ENCODE assay signal across 22 cellular contexts in genomic region chr15:88299502-88299901, GRCh38. TPM values are rescaled to one million over a fixed set of nuclear protein-coding genes. Genes with fewer than 3 reads are reported as not detected.
"Had no signal": no experiment of that assay in that cellular context is flagged by ENCODE, and none has a peak within 500 bp of the region (broad histone marks: within the 10 kb centered on the region; RNA-seq: fewer than 3 reads in every experiment).

No MANE protein-coding gene starts in this region.

- H3K27me3 ChIP-seq: transverse colon had no signal

- H3K4me3 Mint-ChIP-seq: activated CD4-positive, alpha-beta memory T cell treated with anti-CD3 and anti-CD28 coated beads for 36 hours; activated CD4-positive, alpha-beta T cell treated with anti-CD3 and anti-CD28 coated beads for 36 hours; activated naive CD8-positive, alpha-beta T cell; activated T-helper 1 cell treated with anti-CD3 and anti-CD28 coated beads, Interleukin-12 subunit alpha, Interleukin-12 subunit beta, Interleukin-2, Interleukin-4 antibody, amounts not matched to agents 30 ng/mL and 10 ng/mL and 1 ng/mL, durations not matched to agents 14 hours and 24 hours and 36 hours; immature natural killer cell; memory B cell; naive B cell; neural crest cell; stimulated activated naive CD8-positive, alpha-beta T cell treated with anti-CD3 and anti-CD28 coated beads, Interleukin-15, Interleukin-2, amounts not matched to agents 100 ng/mL and 50 ng/mL, for 24 hours had no signal

- H3K27me3 Mint-ChIP-seq: activated naive CD8-positive, alpha-beta T cell; memory B cell had no signal

- H3K4me1 ChIP-seq: prostate gland, transverse colon had no signal

- ATAC-seq: activated CD4-positive, alpha-beta T cell treated with anti-CD3 and anti-CD28 coated beads for 36 hours; mucosa of descending colon; right cardiac atrium had no signal

- H3K27ac Mint-ChIP-seq: activated CD4-positive, alpha-beta memory T cell treated with anti-CD3 and anti-CD28 coated beads for 36 hours; activated CD4-positive, alpha-beta T cell treated with anti-CD3 and anti-CD28 coated beads for 36 hours; activated naive CD8-positive, alpha-beta T cell; activated T-helper 1 cell treated with anti-CD3 and anti-CD28 coated beads, Interleukin-12 subunit alpha, Interleukin-12 subunit beta, Interleukin-2, Interleukin-4 antibody, amounts not matched to agents 30 ng/mL and 10 ng/mL and 1 ng/mL, durations not matched to agents 14 hours and 24 hours and 36 hours; immature natural killer cell; memory B cell; naive B cell; stimulated activated naive CD8-positive, alpha-beta T cell treated with anti-CD3 and anti-CD28 coated beads, Interleukin-15, Interleukin-2, amounts not matched to agents 100 ng/mL and 50 ng/mL, for 24 hours had no signal

- H3K36me3 Mint-ChIP-seq: activated CD4-positive, alpha-beta memory T cell treated with anti-CD3 and anti-CD28 coated beads for 36 hours; activated naive CD8-positive, alpha-beta T cell; immature natural killer cell; memory B cell; naive B cell had no signal

- H3K4me1 Mint-ChIP-seq: activated CD4-positive, alpha-beta T cell treated with anti-CD3 and anti-CD28 coated beads for 36 hours; immature natural killer cell; memory B cell; naive B cell; neural crest cell had no signal

- DNase-seq: activated CD4-positive, alpha-beta memory T cell treated with anti-CD3 and anti-CD28 coated beads for 36 hours; activated CD4-positive, alpha-beta T cell treated with anti-CD3 and anti-CD28 coated beads for 36 hours; activated T-cell treated with anti-CD3 and anti-CD28 coated beads for 4 hours; amniotic stem cell; foreskin melanocyte; immature natural killer cell; kidney glomerular epithelial cell; mucosa of descending colon; naive B cell; right cardiac atrium; transverse colon had no signal

- H3K27ac ChIP-seq: cardiac muscle cell, prostate gland, transverse colon had no signal

- H3K9me3 ChIP-seq: mucosa of descending colon, prostate gland, transverse colon had no signal

- H3K9me3 Mint-ChIP-seq: activated CD4-positive, alpha-beta memory T cell treated with anti-CD3 and anti-CD28 coated beads for 36 hours; activated T-helper 1 cell treated with anti-CD3 and anti-CD28 coated beads, Interleukin-12 subunit alpha, Interleukin-12 subunit beta, Interleukin-2, Interleukin-4 antibody, amounts not matched to agents 30 ng/mL and 10 ng/mL and 1 ng/mL, durations not matched to agents 14 hours and 24 hours and 36 hours; memory B cell; naive B cell; neural crest cell; stimulated activated naive CD8-positive, alpha-beta T cell treated with anti-CD3 and anti-CD28 coated beads, Interleukin-15, Interleukin-2, amounts not matched to agents 100 ng/mL and 50 ng/mL, for 24 hours had no signal

RNA-seq across cellular contexts. Expression of gene NTRK3, which starts 43.0 kb away (rescaled TPM):
- total RNA-seq: epithelial cell of proximal tubule; fibroblast of lung; osteocyte; T-helper 2 cell treated with Interferon-gamma antibody and Interleukin-4, amounts not matched to agents 100 ng/mL and 5 ng/mL, for 36 hours had no signal
